Comparison of ENCODE assay signal across 1 cellular context in the genomic region with DNA sequence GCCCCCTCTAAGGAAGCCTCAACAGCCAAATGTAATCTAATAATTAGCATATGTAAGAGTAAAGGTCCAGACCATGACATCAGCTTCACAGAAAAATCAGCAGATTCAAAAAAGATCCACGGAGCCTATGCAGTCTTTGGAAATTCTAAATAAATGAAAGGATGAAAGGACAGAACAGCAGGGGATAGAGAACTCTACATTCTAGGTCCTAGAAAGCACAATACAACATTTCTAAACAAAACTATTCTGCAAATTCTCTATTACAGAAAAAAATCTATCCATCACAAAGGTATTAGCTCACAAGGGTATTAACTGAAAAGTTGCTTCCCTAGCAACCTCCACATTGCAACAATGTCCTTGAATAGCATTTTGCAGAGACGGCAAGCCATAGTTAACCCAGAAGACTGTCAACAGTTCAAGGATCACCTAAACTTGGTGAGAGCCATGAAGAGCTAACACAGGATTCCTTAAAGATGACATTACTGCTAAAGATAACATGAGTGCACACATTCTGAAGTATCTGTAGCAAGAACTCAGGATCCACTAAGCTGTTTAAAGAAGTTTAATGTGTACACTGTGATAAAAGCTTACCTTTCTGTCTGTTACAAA.
TF ChIP-seq lines count a peak whose summit lies in the region.

No MANE protein-coding gene starts in this region.

TF ChIP-seq in HepG2, 621 proteins besides CTCF, POLR2A, EP300 and RAD21 (continued from another document):
- TF ChIP-seq, protein P1, sequence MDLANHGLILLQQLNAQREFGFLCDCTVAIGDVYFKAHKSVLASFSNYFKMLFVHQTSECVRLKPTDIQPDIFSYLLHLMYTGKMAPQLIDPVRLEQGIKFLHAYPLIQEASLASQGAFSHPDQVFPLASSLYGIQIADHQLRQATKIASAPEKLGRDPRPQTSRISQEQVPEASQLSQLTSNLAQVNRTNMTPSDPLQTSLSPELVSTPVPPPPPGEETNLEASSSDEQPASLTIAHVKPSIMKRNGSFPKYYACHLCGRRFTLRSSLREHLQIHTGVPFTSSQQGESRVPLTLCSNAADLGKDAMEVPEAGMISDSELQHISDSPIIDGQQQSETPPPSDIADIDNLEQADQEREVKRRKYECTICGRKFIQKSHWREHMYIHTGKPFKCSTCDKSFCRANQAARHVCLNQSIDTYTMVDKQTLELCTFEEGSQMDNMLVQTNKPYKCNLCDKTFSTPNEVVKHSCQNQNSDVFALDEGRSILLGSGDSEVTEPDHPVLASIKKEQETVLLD (CRISPR knock-in tag; IDR thresholded peaks at IDR 0.05; ENCODE audit: low read depth): no peak
- no peak for TF ChIP-seq HNRNPUL1 (IDR thresholded peaks at IDR 0.05; ENCODE audit: low read depth, low read length)
- TF ChIP-seq FOXM1 (CRISPR knock-in tag; IDR thresholded peaks at IDR 0.05): no peak
- no peak for TF ChIP-seq ATF7-NPFF (CRISPR knock-in tag; IDR thresholded peaks at IDR 0.05; ENCODE audit: low read depth)
- TF ChIP-seq, protein P2, sequence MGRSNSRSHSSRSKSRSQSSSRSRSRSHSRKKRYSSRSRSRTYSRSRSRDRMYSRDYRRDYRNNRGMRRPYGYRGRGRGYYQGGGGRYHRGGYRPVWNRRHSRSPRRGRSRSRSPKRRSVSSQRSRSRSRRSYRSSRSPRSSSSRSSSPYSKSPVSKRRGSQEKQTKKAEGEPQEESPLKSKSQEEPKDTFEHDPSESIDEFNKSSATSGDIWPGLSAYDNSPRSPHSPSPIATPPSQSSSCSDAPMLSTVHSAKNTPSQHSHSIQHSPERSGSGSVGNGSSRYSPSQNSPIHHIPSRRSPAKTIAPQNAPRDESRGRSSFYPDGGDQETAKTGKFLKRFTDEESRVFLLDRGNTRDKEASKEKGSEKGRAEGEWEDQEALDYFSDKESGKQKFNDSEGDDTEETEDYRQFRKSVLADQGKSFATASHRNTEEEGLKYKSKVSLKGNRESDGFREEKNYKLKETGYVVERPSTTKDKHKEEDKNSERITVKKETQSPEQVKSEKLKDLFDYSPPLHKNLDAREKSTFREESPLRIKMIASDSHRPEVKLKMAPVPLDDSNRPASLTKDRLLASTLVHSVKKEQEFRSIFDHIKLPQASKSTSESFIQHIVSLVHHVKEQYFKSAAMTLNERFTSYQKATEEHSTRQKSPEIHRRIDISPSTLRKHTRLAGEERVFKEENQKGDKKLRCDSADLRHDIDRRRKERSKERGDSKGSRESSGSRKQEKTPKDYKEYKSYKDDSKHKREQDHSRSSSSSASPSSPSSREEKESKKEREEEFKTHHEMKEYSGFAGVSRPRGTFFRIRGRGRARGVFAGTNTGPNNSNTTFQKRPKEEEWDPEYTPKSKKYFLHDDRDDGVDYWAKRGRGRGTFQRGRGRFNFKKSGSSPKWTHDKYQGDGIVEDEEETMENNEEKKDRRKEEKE (IDR thresholded peaks at IDR 0.05): no peak
- TF ChIP-seq SRSF1 (optimal IDR thresholded peaks at IDR 0.05; ENCODE audit: low read depth, low read length): no peak
- TF ChIP-seq, protein P3, sequence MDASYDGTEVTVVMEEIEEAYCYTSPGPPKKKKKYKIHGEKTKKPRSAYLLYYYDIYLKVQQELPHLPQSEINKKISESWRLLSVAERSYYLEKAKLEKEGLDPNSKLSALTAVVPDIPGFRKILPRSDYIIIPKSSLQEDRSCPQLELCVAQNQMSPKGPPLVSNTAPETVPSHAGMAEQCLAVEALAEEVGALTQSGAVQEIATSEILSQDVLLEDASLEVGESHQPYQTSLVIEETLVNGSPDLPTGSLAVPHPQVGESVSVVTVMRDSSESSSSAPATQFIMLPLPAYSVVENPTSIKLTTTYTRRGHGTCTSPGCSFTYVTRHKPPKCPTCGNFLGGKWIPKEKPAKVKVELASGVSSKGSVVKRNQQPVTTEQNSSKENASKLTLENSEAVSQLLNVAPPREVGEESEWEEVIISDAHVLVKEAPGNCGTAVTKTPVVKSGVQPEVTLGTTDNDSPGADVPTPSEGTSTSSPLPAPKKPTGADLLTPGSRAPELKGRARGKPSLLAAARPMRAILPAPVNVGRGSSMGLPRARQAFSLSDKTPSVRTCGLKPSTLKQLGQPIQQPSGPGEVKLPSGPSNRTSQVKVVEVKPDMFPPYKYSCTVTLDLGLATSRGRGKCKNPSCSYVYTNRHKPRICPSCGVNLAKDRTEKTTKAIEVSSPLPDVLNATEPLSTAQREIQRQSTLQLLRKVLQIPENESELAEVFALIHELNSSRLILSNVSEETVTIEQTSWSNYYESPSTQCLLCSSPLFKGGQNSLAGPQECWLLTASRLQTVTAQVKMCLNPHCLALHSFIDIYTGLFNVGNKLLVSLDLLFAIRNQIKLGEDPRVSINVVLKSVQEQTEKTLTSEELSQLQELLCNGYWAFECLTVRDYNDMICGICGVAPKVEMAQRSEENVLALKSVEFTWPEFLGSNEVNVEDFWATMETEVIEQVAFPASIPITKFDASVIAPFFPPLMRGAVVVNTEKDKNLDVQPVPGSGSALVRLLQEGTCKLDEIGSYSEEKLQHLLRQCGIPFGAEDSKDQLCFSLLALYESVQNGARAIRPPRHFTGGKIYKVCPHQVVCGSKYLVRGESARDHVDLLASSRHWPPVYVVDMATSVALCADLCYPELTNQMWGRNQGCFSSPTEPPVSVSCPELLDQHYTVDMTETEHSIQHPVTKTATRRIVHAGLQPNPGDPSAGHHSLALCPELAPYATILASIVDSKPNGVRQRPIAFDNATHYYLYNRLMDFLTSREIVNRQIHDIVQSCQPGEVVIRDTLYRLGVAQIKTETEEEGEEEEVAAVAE (CRISPR knock-in tag; IDR thresholded peaks at IDR 0.05; ENCODE audit: borderline replicate concordance): no peak
- TF ChIP-seq SRY (CRISPR knock-in tag; IDR thresholded peaks at IDR 0.05): no peak
- no peak for TF ChIP-seq SMYD3 (CRISPR knock-in tag; IDR thresholded peaks at IDR 0.05)
TF ChIP-seq in HepG2: peak in this region for 0.
